ENCODE assay signal across 8 cellular contexts in genomic region chr1:1614954-1615255, GRCh38. TPM values are rescaled to one million over a fixed set of nuclear protein-coding genes. Genes with fewer than 3 reads are reported as not detected.
DNase-seq lines count a peak whose midpoint lies in the region; ATAC-seq, FAIRE-seq and TF ChIP-seq lines count a peak whose summit lies in the region.

No MANE protein-coding gene starts in this region.

- H2AFZ ChIP-seq in GM12878 (ENCODE audit: control insufficient read depth, low read depth, low read length): peak overlapping the region; percentile 25

- SMC1A ChIA-PET in GM12878 (lab: Charles Lee; ENCODE audit: uncharacterized antibody, unreplicated experiment): interaction anchor here (1.6 to 1.8 kb wide), 2 partner anchors 12 to 291 kb away, joined by 4 to 9 read pairs; no protein-coding TSS in a partner anchor

- TF ChIP-seq EP300 in GM12878 (IDR thresholded peaks at IDR 0.05; ENCODE audit: borderline replicate concordance in 1 of 2, control insufficient read depth in 1 of 2, low read depth in 2 of 2, low read length in 2 of 2): no peak

- no peaks in the 10 kb centered on the region for H3K27me3 Mint-ChIP-seq in activated T-cell treated with anti-CD3 and anti-CD28 coated beads, Interleukin-2, amount 50 U/mL, for 4 hours (ENCODE audit: low read depth)

- FAIRE-seq in GM12878 (lab: Jason Lieb, UNC): no peak

- CTCF ChIA-PET in GM12878 (lab: Yijun Ruan, JAX): interaction anchor here (1.0 to 1.6 kb wide), 3 partner anchors 9 to 17 kb away, joined by 3 to 6 read pairs (median 5); no protein-coding TSS in a partner anchor

- intact Hi-C loops in GM12878 (cut with micrococcal nuclease; ENCODE audit: unreplicated experiment) (loop anchor here (5.0 kb wide), 1 partner anchor 43 kb away; the partner anchor contains the start of gene SSU72), lower lobe of right lung (cut with DNase I) (no loop called here), tibial artery (cut with DNase I; ENCODE audit: low total_unique reads) (loop anchor here (2.0 kb wide), 1 partner anchor 40 kb away; the partner anchor contains the start of gene SSU72), posterior cingulate gyrus (cut with DNase I) (loop anchor here (2.0 kb wide), 1 partner anchor 40 kb away; the partner anchor contains the start of gene SSU72)

- no TSS peak for BruUV-seq in GM12878 (replicated peaks; lab: Mats Ljungman, UMichigan)

- POLR2A ChIA-PET in GM12878 (lab: Charles Lee): interaction anchor here (1.5 kb wide), 1 partner anchor 14 kb away, joined by 8 read pairs; no protein-coding TSS in a partner anchor

- H3K4me2 ChIP-seq in GM12878 (ENCODE audit: control insufficient read depth, insufficient read depth): peak overlapping the region; percentile 75

- H3K4me1 ChIP-seq in GM12878 (ENCODE audit: control insufficient read depth, insufficient read depth, low read length) (peaks cover 15% of the 10 kb centered on the region), lower lobe of right lung (peaks cover 44% of the 10 kb centered on the region), tibial artery (peaks cover 5 to 40% (median 33%) of the 10 kb centered on the region in 4 donors)

- no peak for TF ChIP-seq RAD21 in GM12878 (IDR thresholded peaks at IDR 0.05; ENCODE audit: insufficient read depth, low read depth, low read length)

- 0 out of 2 replicates have a peak, but pooled peaks cover 3% of the 10 kb centered on the region for H4K20me1 ChIP-seq in GM12878 (ENCODE audit: control insufficient read depth, insufficient read depth)

- TF ChIP-seq CTCF in GM12878 (IDR thresholded peaks at IDR 0.05 in 2 of 3, conservative IDR thresholded peaks at IDR 0.05 in 1 of 3; ENCODE audit: control insufficient read depth in 2 of 3, extremely low read depth in 1 of 3, insufficient read depth in 1 of 3, low read depth in 3 of 3, low read length in 3 of 3): no peak
- TF ChIP-seq CTCF in lower lobe of right lung (IDR thresholded peaks at IDR 0.05): no peak
- peak in 1 of 2 experiments; percentile 4 for TF ChIP-seq CTCF in tibial artery (IDR thresholded peaks at IDR 0.05)
- TF ChIP-seq CTCF in omental fat pad (IDR thresholded peaks at IDR 0.05): no peak

- H3K4me3 ChIP-seq in GM12878 (peak overlapping the region; percentile 80), lower lobe of right lung (peak overlapping the region; percentile 96), tibial artery (peak overlapping the region; percentile 99 to 100)

- ATAC-seq in activated T-cell treated with anti-CD3 and anti-CD28 coated beads, Interleukin-2, amount 50 U/mL, for 4 hours: no peak
- ATAC-seq in GM12878: no peak
- no peak for ATAC-seq in lower lobe of right lung
- ATAC-seq in omental fat pad (ENCODE audit: low FRiP score): no peak

- no peak for DNase-seq in activated T-cell treated with anti-CD3 and anti-CD28 coated beads, Interleukin-2, amount 50 U/mL, for 4 hours
- no peak for DNase-seq in activated T-cell treated with anti-CD3 and anti-CD28 coated beads, Interleukin-2, amount 50 U/mL, for 1 hour
- DNase-seq in GM12878 (ENCODE audit: low read depth, low spot score): no peak
- no peak for DNase-seq in lower lobe of right lung
- DNase-seq in tibial artery: no peak
- DNase-seq in posterior cingulate gyrus: no peak
- no peak for DNase-seq in DMS153 treated with DMSO at 0.1 percent for 48 hours (lab: John Stamatoyannopoulos, UW; ENCODE audit: unreplicated experiment)
- no peak for DNase-seq in omental fat pad (ENCODE audit: low spot score)

- H3K27ac ChIP-seq in GM12878 (ENCODE audit: control insufficient read depth, insufficient read depth) (no peak overlapping the region), lower lobe of right lung (peak overlapping the region; percentile 100), tibial artery (peak overlapping the region; percentile 100)

- peaks cover 3% of the 10 kb centered on the region for H3K79me2 ChIP-seq in GM12878 (ENCODE audit: control insufficient read depth, insufficient read depth, low read length)

- in situ Hi-C loops in GM12878 (cut with MboI): no loop called here

- under 1% methylated on average over 23 of the region's 23 CpGs for WGBS in GM12878 (ENCODE audit: insufficient coverage, insufficient replicate concordance, low lambda C conversion rate, missing lambda C conversion rate)

- H3K9ac ChIP-seq in GM12878 (ENCODE audit: control insufficient read depth, insufficient read depth, low read length): peak overlapping the region; percentile 24; the same call in 1 of the 2 replicates

- H3K27me3 ChIP-seq in GM12878 (replicated peaks in 1 of 2; ENCODE audit: control insufficient read depth in 2 of 2, insufficient read depth in 2 of 2, low read length in 1 of 2) (no peaks in the 10 kb centered on the region; a peak in 1 of 4 replicates), lower lobe of right lung (ENCODE audit: low read depth) (no peaks in the 10 kb centered on the region), tibial artery (no peaks in the 10 kb centered on the region)

- RAD21 ChIA-PET in GM12878 (lab: Charles Lee; ENCODE audit: unreplicated experiment): interaction anchor here (0.7 to 2.8 kb wide), 4 partner anchors 14 to 63 kb away, joined by 3 to 8 read pairs (median 5); no protein-coding TSS in a partner anchor

- H3K36me3 ChIP-seq in GM12878 (ENCODE audit: control insufficient read depth in 2 of 2, insufficient read depth in 2 of 2, low read length in 1 of 2): peaks cover 0 to 2% of the 10 kb centered on the region in 2 experiments; a peak in 1 of 4 replicates
- peaks cover 14% of the 10 kb centered on the region for H3K36me3 ChIP-seq in lower lobe of right lung
- peaks cover 0 to 22% (median 4%) of the 10 kb centered on the region in 3 donors for H3K36me3 ChIP-seq in tibial artery

- H3K9me3 Mint-ChIP-seq in activated T-cell treated with anti-CD3 and anti-CD28 coated beads, Interleukin-2, amount 50 U/mL, for 4 hours: no peaks in the 10 kb centered on the region

- TF ChIP-seq POLR2A in GM12878 (IDR thresholded peaks at IDR 0.05; ENCODE audit: low read depth, low read length): no peak

- H3K9me3 ChIP-seq in GM12878 (replicated peaks; ENCODE audit: control insufficient read depth, insufficient read depth, low read length) (no peaks in the 10 kb centered on the region), lower lobe of right lung (no peaks in the 10 kb centered on the region), tibial artery (no peaks in the 10 kb centered on the region)

- H3K36me3 Mint-ChIP-seq in activated T-cell treated with anti-CD3 and anti-CD28 coated beads, Interleukin-2, amount 50 U/mL, for 4 hours (ENCODE audit: insufficient read depth): peaks cover 3% of the 10 kb centered on the region

- peak overlapping the region; percentile 93 for H3K4me3 Mint-ChIP-seq in activated T-cell treated with anti-CD3 and anti-CD28 coated beads, Interleukin-2, amount 50 U/mL, for 4 hours

- H3K4me1 Mint-ChIP-seq in activated T-cell treated with anti-CD3 and anti-CD28 coated beads, Interleukin-2, amount 50 U/mL, for 4 hours (ENCODE audit: low read depth): peaks cover 33% of the 10 kb centered on the region

RNA-seq across cellular contexts. Expression of gene MIB2, which starts 0.4 kb away (rescaled TPM):
- 10 to 100 TPM; 37.4 to 40.3 (median 37.7) TPM for total RNA-seq in activated T-cell treated with anti-CD3 and anti-CD28 coated beads, Interleukin-2, amount 50 U/mL, for 4 hours
- 80.2 and 99.1 TPM in 2 replicates for total RNA-seq in GM12878 (2013; cell fraction: nucleolus; rRNA removed)
- total RNA-seq in GM12878 (2014; rRNA removed): 13.9 and 17.1 TPM in 2 replicates
- 1.8 and 2.3 TPM in 2 replicates for total RNA-seq in GM12878 (2014; rRNA removed; fragmentation: Illumina TruSeq; extraction: Trizol)
- 25.4 and 26.8 TPM in 2 replicates for total RNA-seq in GM12878 (2021)
- polyA plus RNA-seq in GM12878 (2011; ENCODE audit: low read depth): 7.1 TPM
- 3.2 and 5.5 TPM in 2 replicates for polyA plus RNA-seq in GM12878 (2011; rRNA removed)
- 9.8 and 20.7 TPM in 2 replicates for polyA plus RNA-seq in GM12878 (2011; cell fraction: cytosol; rRNA removed)
- polyA plus RNA-seq in GM12878 (2011; cell fraction: nucleus; rRNA removed): 125 and 131 TPM in 2 replicates
- 30.3 and 35.7 TPM in 2 replicates for polyA plus RNA-seq in GM12878 (2012)
- 0.60 and 0.78 TPM in 2 replicates for polyA plus RNA-seq in GM12878 (2014; fragmentation: Illumina TruSeq; extraction: Trizol)
- polyA plus RNA-seq in GM12878 (2014; fragmentation: Nextera tagmentation; extraction: Ambion mirVana): under 1 TPM in 1 of 2 experiments, not detected in 1; 0.42 TPM
- 17.4 and 23.0 TPM in 2 replicates for polyA plus RNA-seq in GM12878 (2014; rRNA removed)
- polyA plus RNA-seq in GM12878 (2016; fragmentation: Nextera tagmentation; extraction: Ambion mirVana): 10 to 100 TPM; 10.9 to 15.4 TPM
- 7.2 and 11.2 TPM in 2 replicates for polyA minus RNA-seq in GM12878 (2011; rRNA and poly(A)+ RNA removed)
- polyA minus RNA-seq in GM12878 (2011; cell fraction: cytosol; rRNA and poly(A)+ RNA removed): 8.7 and 9.5 TPM in 2 replicates
- 21.6 and 34.3 TPM in 2 replicates for polyA minus RNA-seq in GM12878 (2011; cell fraction: nucleus; rRNA and poly(A)+ RNA removed)
- 82.5 TPM for total RNA-seq in lower lobe of right lung
- 10 to 100 TPM; 33.7 to 52.2 (median 40.2) TPM for total RNA-seq in omental fat pad

RNA-seq across cellular contexts. Expression of gene FNDC10, which starts 15.0 kb away (rescaled TPM):
- 1 to 10 TPM; 3.0 to 4.8 (median 3.8) TPM for total RNA-seq in activated T-cell treated with anti-CD3 and anti-CD28 coated beads, Interleukin-2, amount 50 U/mL, for 4 hours
- 0.46 and 0.59 TPM in 2 replicates for total RNA-seq in GM12878 (2013; cell fraction: nucleolus; rRNA removed)
- total RNA-seq in GM12878 (2014; rRNA removed): 0.22 and 0.23 TPM in 2 replicates
- total RNA-seq in GM12878 (2014; rRNA removed; fragmentation: Illumina TruSeq; extraction: Trizol): 0.27 and 0.28 TPM in 2 replicates
- total RNA-seq in GM12878 (2021): 1.0 and 1.3 TPM in 2 replicates
- 0.50 TPM for polyA plus RNA-seq in GM12878 (2011; ENCODE audit: low read depth)
- polyA plus RNA-seq in GM12878 (2011; rRNA removed): not detected in 2 replicates
- polyA plus RNA-seq in GM12878 (2011; cell fraction: cytosol; rRNA removed): 0.05 TPM in 1 of 2 replicates, not detected in the other
- 0.09 TPM in 1 of 2 replicates, not detected in the other for polyA plus RNA-seq in GM12878 (2011; cell fraction: nucleus; rRNA removed)
- polyA plus RNA-seq in GM12878 (2012): 1.0 and 1.2 TPM in 2 replicates
- polyA plus RNA-seq in GM12878 (2014; fragmentation: Illumina TruSeq; extraction: Trizol): 0.18 TPM in 1 of 2 replicates, not detected in the other
- under 1 TPM in 1 of 2 experiments, not detected in 1; 0.05 TPM for polyA plus RNA-seq in GM12878 (2014; fragmentation: Nextera tagmentation; extraction: Ambion mirVana)
- polyA plus RNA-seq in GM12878 (2014; rRNA removed): 0.79 and 1.1 TPM in 2 replicates
- polyA plus RNA-seq in GM12878 (2016; fragmentation: Nextera tagmentation; extraction: Ambion mirVana): not detected
- polyA minus RNA-seq in GM12878 (2011; rRNA and poly(A)+ RNA removed): 0.10 TPM in 1 of 2 replicates, not detected in the other
- polyA minus RNA-seq in GM12878 (2011; cell fraction: cytosol; rRNA and poly(A)+ RNA removed): not detected in 2 replicates
- not detected in 2 replicates for polyA minus RNA-seq in GM12878 (2011; cell fraction: nucleus; rRNA and poly(A)+ RNA removed)
- 7.7 TPM for total RNA-seq in lower lobe of right lung
- 1 to 10 TPM in 3 of 4 donors, not detected in 1; 1.9 to 2.6 (median 2.2) TPM for total RNA-seq in omental fat pad

RNA-seq across cellular contexts. Expression of gene MMP23B, which starts 17.1 kb away (rescaled TPM):
- 1 to 10 TPM in 2 of 3 donors, under 1 TPM in 1; 0.98 to 1.3 (median 1.0) TPM for total RNA-seq in activated T-cell treated with anti-CD3 and anti-CD28 coated beads, Interleukin-2, amount 50 U/mL, for 4 hours
- 0.90 and 1.4 TPM in 2 replicates for total RNA-seq in GM12878 (2013; cell fraction: nucleolus; rRNA removed)
- total RNA-seq in GM12878 (2014; rRNA removed) (0.34 and 0.54 TPM in 2 replicates), GM12878 (2014; rRNA removed; fragmentation: Illumina TruSeq; extraction: Trizol) (not detected in 2 replicates), GM12878 (2021) (0.51 and 0.74 TPM in 2 replicates), lower lobe of right lung (27.2 TPM), omental fat pad (10 to 100 TPM in 3 of 4 donors, 1 to 10 TPM in 1; 9.8 to 61.7 (median 18.5) TPM)
- not detected for polyA plus RNA-seq in GM12878 (2011; ENCODE audit: low read depth)
- polyA plus RNA-seq in GM12878 (2011; rRNA removed) (0.33 TPM in 1 of 2 replicates, not detected in the other), GM12878 (2014; fragmentation: Illumina TruSeq; extraction: Trizol) (not detected in 2 replicates), GM12878 (2014; fragmentation: Nextera tagmentation; extraction: Ambion mirVana) (not detected), GM12878 (2014; rRNA removed) (0.33 and 0.43 TPM in 2 replicates), GM12878 (2016; fragmentation: Nextera tagmentation; extraction: Ambion mirVana) (under 1 TPM; 0.25 to 0.76 TPM)
- polyA plus RNA-seq in GM12878 (2011; cell fraction: cytosol; rRNA removed): 0.04 and 0.22 TPM in 2 replicates
- 7.0 and 8.0 TPM in 2 replicates for polyA plus RNA-seq in GM12878 (2011; cell fraction: nucleus; rRNA removed)
- polyA plus RNA-seq in GM12878 (2012): 1.3 and 1.5 TPM in 2 replicates
- polyA minus RNA-seq in GM12878 (2011; rRNA and poly(A)+ RNA removed): 0.31 TPM in 1 of 2 replicates, not detected in the other
- not detected in 2 replicates for polyA minus RNA-seq in GM12878 (2011; cell fraction: cytosol; rRNA and poly(A)+ RNA removed)
- polyA minus RNA-seq in GM12878 (2011; cell fraction: nucleus; rRNA and poly(A)+ RNA removed): 2.1 TPM in 1 of 2 replicates, not detected in the other

RNA-seq across cellular contexts. Expression of gene SSU72, which starts 40.2 kb away (rescaled TPM):
- 100 to 1,000 TPM; 142 to 170 (median 148) TPM for total RNA-seq in activated T-cell treated with anti-CD3 and anti-CD28 coated beads, Interleukin-2, amount 50 U/mL, for 4 hours
- 51.4 and 55.8 TPM in 2 replicates for total RNA-seq in GM12878 (2013; cell fraction: nucleolus; rRNA removed)
- total RNA-seq in GM12878 (2014; rRNA removed) (61.6 and 67.8 TPM in 2 replicates), GM12878 (2014; rRNA removed; fragmentation: Illumina TruSeq; extraction: Trizol) (38.1 and 42.5 TPM in 2 replicates), GM12878 (2021) (92.6 and 97.4 TPM in 2 replicates), lower lobe of right lung (123 TPM), omental fat pad (100 to 1,000 TPM in 3 of 4 donors, 10 to 100 TPM in 1; 95.7 to 130 (median 107) TPM)
- polyA plus RNA-seq in GM12878 (2011; ENCODE audit: low read depth): 38.3 TPM
- polyA plus RNA-seq in GM12878 (2011; rRNA removed) (46.7 and 53.3 TPM in 2 replicates), GM12878 (2014; fragmentation: Illumina TruSeq; extraction: Trizol) (66.7 and 84.0 TPM in 2 replicates), GM12878 (2014; fragmentation: Nextera tagmentation; extraction: Ambion mirVana) (10 to 100 TPM; 28.6 to 60.5 TPM), GM12878 (2014; rRNA removed) (110 and 117 TPM in 2 replicates), GM12878 (2016; fragmentation: Nextera tagmentation; extraction: Ambion mirVana) (100 to 1,000 TPM in 1 of 2 experiments, 10 to 100 TPM in 1; 67.5 to 172 TPM)
- 59.7 and 66.8 TPM in 2 replicates for polyA plus RNA-seq in GM12878 (2011; cell fraction: cytosol; rRNA removed)
- 63.3 and 72.6 TPM in 2 replicates for polyA plus RNA-seq in GM12878 (2011; cell fraction: nucleus; rRNA removed)
- 73.2 and 74.8 TPM in 2 replicates for polyA plus RNA-seq in GM12878 (2012)
- polyA minus RNA-seq in GM12878 (2011; rRNA and poly(A)+ RNA removed): 32.8 and 47.5 TPM in 2 replicates
- polyA minus RNA-seq in GM12878 (2011; cell fraction: cytosol; rRNA and poly(A)+ RNA removed): 24.9 and 28.1 TPM in 2 replicates
- polyA minus RNA-seq in GM12878 (2011; cell fraction: nucleus; rRNA and poly(A)+ RNA removed): 19.0 and 37.2 TPM in 2 replicates

RNA-seq across cellular contexts. Expression of gene CDK11B, which starts 43.9 kb away (rescaled TPM):
- total RNA-seq in activated T-cell treated with anti-CD3 and anti-CD28 coated beads, Interleukin-2, amount 50 U/mL, for 4 hours: 10 to 100 TPM; 39.2 to 45.9 (median 43.0) TPM
- 4.8 and 6.2 TPM in 2 replicates for total RNA-seq in GM12878 (2013; cell fraction: nucleolus; rRNA removed)
- 15.4 and 17.1 TPM in 2 replicates for total RNA-seq in GM12878 (2014; rRNA removed)
- 10.8 and 11.9 TPM in 2 replicates for total RNA-seq in GM12878 (2014; rRNA removed; fragmentation: Illumina TruSeq; extraction: Trizol)
- 24.0 and 24.2 TPM in 2 replicates for total RNA-seq in GM12878 (2021)
- 12.6 TPM for polyA plus RNA-seq in GM12878 (2011; ENCODE audit: low read depth)
- polyA plus RNA-seq in GM12878 (2011; rRNA removed): 2.8 and 5.3 TPM in 2 replicates
- polyA plus RNA-seq in GM12878 (2011; cell fraction: cytosol; rRNA removed): 7.7 and 10.3 TPM in 2 replicates
- 25.6 and 48.4 TPM in 2 replicates for polyA plus RNA-seq in GM12878 (2011; cell fraction: nucleus; rRNA removed)
- polyA plus RNA-seq in GM12878 (2012): 20.1 and 22.9 TPM in 2 replicates
- polyA plus RNA-seq in GM12878 (2014; fragmentation: Illumina TruSeq; extraction: Trizol): 30.9 and 43.8 TPM in 2 replicates
- 1 to 10 TPM; 3.2 to 6.9 TPM for polyA plus RNA-seq in GM12878 (2014; fragmentation: Nextera tagmentation; extraction: Ambion mirVana)
- 19.4 and 23.2 TPM in 2 replicates for polyA plus RNA-seq in GM12878 (2014; rRNA removed)
- 10 to 100 TPM; 18.9 to 22.4 TPM for polyA plus RNA-seq in GM12878 (2016; fragmentation: Nextera tagmentation; extraction: Ambion mirVana)
- polyA minus RNA-seq in GM12878 (2011; rRNA and poly(A)+ RNA removed): 2.2 and 3.0 TPM in 2 replicates
- polyA minus RNA-seq in GM12878 (2011; cell fraction: cytosol; rRNA and poly(A)+ RNA removed): 3.4 and 3.7 TPM in 2 replicates
- polyA minus RNA-seq in GM12878 (2011; cell fraction: nucleus; rRNA and poly(A)+ RNA removed): 2.4 and 3.8 TPM in 2 replicates
- 23.0 TPM for total RNA-seq in lower lobe of right lung
- 10 to 100 TPM; 16.3 to 25.3 (median 19.2) TPM for total RNA-seq in omental fat pad

Comparison
In these comparisons a context has a peak if more than half of its experiments do, and no peak if none do; other contexts are left out.
1. RNA of gene MMP23B, which starts 17.1 kb away (total RNA-seq): 27.2 TPM in lower lobe of right lung (single experiment) and 9.8 to 61.7 TPM in omental fat pad; 0.98 to 1.3 TPM in activated T-cell treated with anti-CD3 and anti-CD28 coated beads, Interleukin-2, amount 50 U/mL, for 4 hours and 0.34 to 1.4 TPM in GM12878; every median in the first group is over 4 times any median in the second.
2. Peak in every context shown above with its lines, with median percentiles within 50 percentile points of each other: H3K4me3 ChIP-seq.